ENCODE assay signal across 24 cellular contexts in the genomic region with DNA sequence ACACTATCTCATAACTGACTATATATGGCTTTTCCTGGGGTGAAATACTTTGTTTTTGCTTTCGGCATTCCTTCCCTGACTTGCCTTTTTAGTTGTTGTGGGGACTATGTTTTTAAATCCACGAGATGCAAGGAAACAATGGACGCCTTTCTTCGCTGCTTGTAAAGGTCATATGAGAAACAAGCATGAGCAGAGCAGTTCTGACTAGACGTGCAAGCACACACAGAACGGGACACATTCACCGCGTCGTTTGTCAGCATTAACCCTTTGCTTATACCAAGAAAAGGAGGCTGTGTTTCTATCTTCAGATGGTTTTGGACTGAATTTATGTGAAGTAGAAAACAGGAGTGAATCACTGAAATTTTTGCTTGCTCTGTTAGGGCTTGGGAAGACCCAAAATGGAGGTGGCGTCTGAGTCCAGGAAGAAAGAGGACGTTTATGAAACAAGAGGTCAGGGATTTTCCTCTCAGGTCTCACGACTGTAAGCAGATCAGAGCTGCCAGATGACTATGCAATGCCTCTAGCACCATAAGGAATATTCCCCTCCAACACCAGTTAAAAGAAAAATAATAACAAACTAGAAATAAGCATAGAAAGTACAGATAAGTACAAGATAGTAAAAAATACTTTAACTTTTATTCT.
DNase-seq lines count a peak whose midpoint lies in the region; ATAC-seq and TF ChIP-seq lines count a peak whose summit lies in the region.
"Had no signal": no experiment of that assay in that cellular context is flagged by ENCODE, and none has a peak within 500 bp of the region (broad histone marks: within the 10 kb centered on the region; RNA-seq: fewer than 3 reads in every experiment).

No MANE protein-coding gene starts in this region.

- no peaks in the 10 kb centered on the region for H3K36me3 ChIP-seq in fibroblast of lung (ENCODE audit: control insufficient read depth, insufficient read depth, low read length)
- no peaks in the 10 kb centered on the region for H3K36me3 ChIP-seq in neuron (ENCODE audit: insufficient read depth, low read length)
- H3K36me3 ChIP-seq in sigmoid colon: no peaks in the 10 kb centered on the region
- H3K36me3 ChIP-seq: ascending aorta, esophagus muscularis mucosa had no signal

- in situ Hi-C loops in SK-MEL-5 (cut with HindIII; ENCODE audit: low pct_unique_long_range_greater_than_20kb, low sequenced_read_pairs): no loop called here

- H3K36me3 Mint-ChIP-seq in type B pancreatic cell (no peaks in the 10 kb centered on the region), T-helper 17 cell (ENCODE audit: low read depth) (no peaks in the 10 kb centered on the region)
- H3K36me3 Mint-ChIP-seq: activated naive CD8-positive, alpha-beta T cell; CD4-positive, CD25-positive, alpha-beta regulatory T cell; naive thymus-derived CD4-positive, alpha-beta T cell had no signal

- WGBS in sigmoid colon, 2 donors: 80 to 84% methylated on average over 12 of the region's 12 CpGs

- H3K27ac ChIP-seq in fibroblast of lung (ENCODE audit: insufficient read depth, low read length) (no peak overlapping the region), sigmoid colon (no peak overlapping the region)
- H3K27ac ChIP-seq: ascending aorta, esophagus muscularis mucosa, KMS-11, parathyroid adenoma, PC-9 had no signal

- DNase-seq in SK-MEL-5 (ENCODE audit: low read depth, low spot score) (peak; percentile 99), fibroblast of lung (ENCODE audit: low read depth in 2 of 2) (peak in 1 of 2 donors; percentile 12), type B pancreatic cell (ENCODE audit: extremely low spot score, unreplicated experiment) (no peak), T-helper 17 cell (no peak), sigmoid colon (no peak)
- DNase-seq: activated CD4-positive, alpha-beta T cell treated with anti-CD3 and anti-CD28 coated beads, Interleukin-2, amount 10 ng/mL, durations not matched to agents 7 days and 5 days; activated CD8-positive, alpha-beta memory T cell treated with anti-CD3 and anti-CD28 coated beads, Interleukin-2, amount 50 U/mL, for 4 hours; CD4-positive, CD25-positive, alpha-beta regulatory T cell; effector CD4-positive, alpha-beta T cell; left cardiac atrium; mesendoderm; naive thymus-derived CD4-positive, alpha-beta T cell; NCI-H1694 treated with DMSO at 0.1 percent for 48 hours; PC-9 had no signal

- H3K27me3 Mint-ChIP-seq in type B pancreatic cell (no peaks in the 10 kb centered on the region), T-helper 17 cell (no peaks in the 10 kb centered on the region)
- H3K27me3 Mint-ChIP-seq: activated naive CD8-positive, alpha-beta T cell had no signal

- no peaks in the 10 kb centered on the region for H3K79me2 ChIP-seq in fibroblast of lung (ENCODE audit: control insufficient read depth, insufficient read depth, low read length)
- H3K79me2 ChIP-seq: parathyroid adenoma had no signal

- H3K4me3 Mint-ChIP-seq in type B pancreatic cell (peak overlapping the region; percentile 58), T-helper 17 cell (no peak overlapping the region)
- H3K4me3 Mint-ChIP-seq: activated CD4-positive, alpha-beta T cell treated with anti-CD3 and anti-CD28 coated beads, Interleukin-2, amount 10 ng/mL, durations not matched to agents 7 days and 5 days; activated naive CD8-positive, alpha-beta T cell; CD4-positive, CD25-positive, alpha-beta regulatory T cell; naive thymus-derived CD4-positive, alpha-beta T cell; T-helper 1 cell treated with Interleukin-12 subunit alpha and Interleukin-12 subunit beta and Interleukin-4 antibody, amounts not matched to agents 30 μg/mL and 1 μg/mL, for 36 hours had no signal

- H3K9me3 Mint-ChIP-seq in type B pancreatic cell: no peaks in the 10 kb centered on the region
- H3K9me3 Mint-ChIP-seq: activated CD4-positive, alpha-beta T cell treated with anti-CD3 and anti-CD28 coated beads, Interleukin-2, amount 10 ng/mL, durations not matched to agents 7 days and 5 days; activated T-helper 2 cell treated with anti-CD3 and anti-CD28 coated beads, Interferon-gamma antibody, Interleukin-2, Interleukin-4, amounts not matched to agents 10 μg/mL and 5 μg/mL and 100 μg/mL, durations not matched to agents 14 hours and 24 hours and 36 hours; CD4-positive, CD25-positive, alpha-beta regulatory T cell; naive thymus-derived CD4-positive, alpha-beta T cell; T-helper 1 cell treated with Interleukin-12 subunit alpha and Interleukin-12 subunit beta and Interleukin-4 antibody, amounts not matched to agents 30 μg/mL and 1 μg/mL, for 36 hours had no signal

- H4K20me1 ChIP-seq in fibroblast of lung (ENCODE audit: control insufficient read depth, extremely low read depth, insufficient read depth, low read length): no peaks in the 10 kb centered on the region

- H3K4me1 Mint-ChIP-seq in type B pancreatic cell (ENCODE audit: unreplicated experiment) (peaks cover 42% of the 10 kb centered on the region), T-helper 17 cell (peaks cover 4% of the 10 kb centered on the region)
- H3K4me1 Mint-ChIP-seq: activated CD4-positive, alpha-beta T cell treated with anti-CD3 and anti-CD28 coated beads, Interleukin-2, amount 10 ng/mL, durations not matched to agents 7 days and 5 days; CD4-positive, CD25-positive, alpha-beta regulatory T cell; naive thymus-derived CD4-positive, alpha-beta T cell had no signal

- H3K4me3 ChIP-seq in fibroblast of lung (replicated peaks in 1 of 4; ENCODE audit: control extremely low read depth in 1 of 4, insufficient read depth in 1 of 4, low read depth in 3 of 4, low read length in 4 of 4) (no peak overlapping the region), neuron (ENCODE audit: low read length) (no peak overlapping the region), sigmoid colon (no peak overlapping the region)
- H3K4me3 ChIP-seq: ascending aorta, esophagus muscularis mucosa, PC-9 had no signal

- H3K27ac Mint-ChIP-seq in type B pancreatic cell (peak overlapping the region; percentile 47), T-helper 17 cell (no peak overlapping the region)
- H3K27ac Mint-ChIP-seq: activated CD4-positive, alpha-beta T cell treated with anti-CD3 and anti-CD28 coated beads, Interleukin-2, amount 10 ng/mL, durations not matched to agents 7 days and 5 days; activated naive CD8-positive, alpha-beta T cell; activated T-helper 2 cell treated with anti-CD3 and anti-CD28 coated beads, Interferon-gamma antibody, Interleukin-2, Interleukin-4, amounts not matched to agents 10 μg/mL and 5 μg/mL and 100 μg/mL, durations not matched to agents 14 hours and 24 hours and 36 hours; CD4-positive, CD25-positive, alpha-beta regulatory T cell; naive thymus-derived CD4-positive, alpha-beta T cell; T-helper 1 cell treated with Interleukin-12 subunit alpha and Interleukin-12 subunit beta and Interleukin-4 antibody, amounts not matched to agents 30 μg/mL and 1 μg/mL, for 36 hours had no signal

- peak overlapping the region; percentile 85 for H2AFZ ChIP-seq in fibroblast of lung (ENCODE audit: low read length)
- H2AFZ ChIP-seq in neuron (ENCODE audit: low read depth, low read length): peak overlapping the region; percentile 11
- H2AFZ ChIP-seq: parathyroid adenoma, PC-9 had no signal

- H3K4me1 ChIP-seq in fibroblast of lung (ENCODE audit: control insufficient read depth, extremely low read depth, insufficient read depth, low read length) (no peaks in the 10 kb centered on the region), neuron (ENCODE audit: insufficient read depth, low read length) (peaks cover 4% of the 10 kb centered on the region), sigmoid colon (no peaks in the 10 kb centered on the region)
- H3K4me1 ChIP-seq: ascending aorta, esophagus muscularis mucosa had no signal

- TF ChIP-seq POLR2A in sigmoid colon (IDR thresholded peaks at IDR 0.05): no peak

- H3K27me3 ChIP-seq in fibroblast of lung (ENCODE audit: control insufficient read depth, insufficient read depth, low read length): no peaks in the 10 kb centered on the region
- H3K27me3 ChIP-seq in neuron (ENCODE audit: insufficient read depth, low read length): no peaks in the 10 kb centered on the region
- no peaks in the 10 kb centered on the region for H3K27me3 ChIP-seq in sigmoid colon
- H3K27me3 ChIP-seq: ascending aorta, esophagus muscularis mucosa had no signal

- H3K9me3 ChIP-seq in fibroblast of lung (ENCODE audit: control insufficient read depth, insufficient read depth, low read depth, low read length): no peaks in the 10 kb centered on the region
- H3K9me3 ChIP-seq in neuron (ENCODE audit: low read length): no peaks in the 10 kb centered on the region
- H3K9me3 ChIP-seq in T-helper 17 cell (ENCODE audit: control insufficient read depth, low read length, poor library complexity, severe bottlenecking): no peaks in the 10 kb centered on the region
- H3K9me3 ChIP-seq in sigmoid colon: no peaks in the 10 kb centered on the region
- H3K9me3 ChIP-seq: ascending aorta, esophagus muscularis mucosa had no signal

- intact Hi-C loops in sigmoid colon (cut with DNase I): no loop called here

- H3K4me2 ChIP-seq in fibroblast of lung (ENCODE audit: extremely low read depth, insufficient read depth, low read length): no peak overlapping the region
- H3K4me2 ChIP-seq: KMS-11, PC-9 had no signal

- TF ChIP-seq CTCF in fibroblast of lung (conservative IDR thresholded peaks at IDR 0.05 in 1 of 2, IDR thresholded peaks at IDR 0.05 in 1 of 2; ENCODE audit: low read depth in 1 of 2, low read length in 2 of 2) (no peak), type B pancreatic cell (conservative IDR thresholded peaks at IDR 0.05) (no peak), sigmoid colon (IDR thresholded peaks at IDR 0.05) (no peak)

- no peak overlapping the region for H3K9ac ChIP-seq in fibroblast of lung (ENCODE audit: insufficient read depth, low read length)
- H3K9ac ChIP-seq: KMS-11, parathyroid adenoma had no signal

- TF ChIP-seq EP300 in sigmoid colon (IDR thresholded peaks at IDR 0.05): no peak

- ATAC-seq in T-helper 17 cell (no peak), HG03139 (IDR thresholded peaks at IDR 0.05; ENCODE audit: unreplicated experiment) (no peak)
- ATAC-seq: HCT116; left cardiac atrium; naive thymus-derived CD4-positive, alpha-beta T cell had no signal
